Comparison of ENCODE assay signal across 8 cellular contexts in the genomic region with DNA sequence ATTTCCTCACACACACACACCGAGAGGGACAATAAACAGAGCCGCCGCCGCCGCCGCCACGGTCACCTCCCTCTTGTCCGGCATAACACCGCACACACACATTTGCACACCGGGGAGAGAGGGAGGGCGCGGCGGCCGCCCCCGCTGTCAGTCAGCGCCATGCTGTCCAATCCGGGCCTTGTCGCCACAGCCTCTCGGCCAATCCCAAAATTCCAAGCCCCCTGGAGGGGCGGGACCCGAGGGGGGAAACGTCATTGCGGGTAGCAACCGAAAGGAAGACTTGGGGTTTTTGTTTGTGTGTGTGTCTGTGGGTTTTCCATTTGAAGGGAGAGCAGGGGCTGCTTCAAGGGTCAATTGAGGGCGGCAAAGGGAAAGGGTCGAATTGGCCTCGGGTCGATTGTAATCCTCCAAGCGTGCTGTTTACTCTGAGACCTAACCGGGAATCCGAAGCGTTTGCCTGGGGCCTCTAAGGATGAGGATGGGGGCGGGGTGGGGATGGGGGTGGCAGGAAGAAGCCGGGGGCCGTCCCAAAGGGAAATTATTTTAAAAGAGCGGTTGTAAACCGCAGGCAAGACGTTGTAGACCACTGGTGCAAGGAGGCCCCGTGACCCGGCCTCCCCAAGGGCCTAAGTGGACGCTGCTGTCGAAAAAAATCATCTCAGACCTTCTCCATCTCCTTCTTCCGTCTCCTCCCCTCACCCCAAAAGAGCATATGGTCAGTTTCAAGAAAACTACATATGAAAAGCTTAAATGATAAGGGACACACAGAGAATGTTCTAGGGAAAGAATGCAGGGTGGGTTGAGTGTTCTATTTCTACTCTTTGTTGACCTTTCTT. TPM values are rescaled to one million over a fixed set of nuclear protein-coding genes. Genes with fewer than 3 reads are reported as not detected.
DNase-seq lines count a peak whose midpoint lies in the region; ATAC-seq, FAIRE-seq and TF ChIP-seq lines count a peak whose summit lies in the region.

A gene with protein sequence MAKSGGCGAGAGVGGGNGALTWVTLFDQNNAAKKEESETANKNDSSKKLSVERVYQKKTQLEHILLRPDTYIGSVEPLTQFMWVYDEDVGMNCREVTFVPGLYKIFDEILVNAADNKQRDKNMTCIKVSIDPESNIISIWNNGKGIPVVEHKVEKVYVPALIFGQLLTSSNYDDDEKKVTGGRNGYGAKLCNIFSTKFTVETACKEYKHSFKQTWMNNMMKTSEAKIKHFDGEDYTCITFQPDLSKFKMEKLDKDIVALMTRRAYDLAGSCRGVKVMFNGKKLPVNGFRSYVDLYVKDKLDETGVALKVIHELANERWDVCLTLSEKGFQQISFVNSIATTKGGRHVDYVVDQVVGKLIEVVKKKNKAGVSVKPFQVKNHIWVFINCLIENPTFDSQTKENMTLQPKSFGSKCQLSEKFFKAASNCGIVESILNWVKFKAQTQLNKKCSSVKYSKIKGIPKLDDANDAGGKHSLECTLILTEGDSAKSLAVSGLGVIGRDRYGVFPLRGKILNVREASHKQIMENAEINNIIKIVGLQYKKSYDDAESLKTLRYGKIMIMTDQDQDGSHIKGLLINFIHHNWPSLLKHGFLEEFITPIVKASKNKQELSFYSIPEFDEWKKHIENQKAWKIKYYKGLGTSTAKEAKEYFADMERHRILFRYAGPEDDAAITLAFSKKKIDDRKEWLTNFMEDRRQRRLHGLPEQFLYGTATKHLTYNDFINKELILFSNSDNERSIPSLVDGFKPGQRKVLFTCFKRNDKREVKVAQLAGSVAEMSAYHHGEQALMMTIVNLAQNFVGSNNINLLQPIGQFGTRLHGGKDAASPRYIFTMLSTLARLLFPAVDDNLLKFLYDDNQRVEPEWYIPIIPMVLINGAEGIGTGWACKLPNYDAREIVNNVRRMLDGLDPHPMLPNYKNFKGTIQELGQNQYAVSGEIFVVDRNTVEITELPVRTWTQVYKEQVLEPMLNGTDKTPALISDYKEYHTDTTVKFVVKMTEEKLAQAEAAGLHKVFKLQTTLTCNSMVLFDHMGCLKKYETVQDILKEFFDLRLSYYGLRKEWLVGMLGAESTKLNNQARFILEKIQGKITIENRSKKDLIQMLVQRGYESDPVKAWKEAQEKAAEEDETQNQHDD (N-terminal part only) (minus strand): TSS at position 98 of the 836 bp plus-strand sequence. CDS start 610 bp downstream, outside the sequence.

- peak within 1 kb of the TSS; percentile 96 for H3K4me3 Mint-ChIP-seq in astrocyte (ENCODE audit: unreplicated experiment)

- peak; percentile 88 for ATAC-seq in GM18502 (IDR thresholded peaks at IDR 0.05; ENCODE audit: poor library complexity, unreplicated experiment)
- peak; percentile 95 for ATAC-seq in HG02970 (IDR thresholded peaks at IDR 0.05; ENCODE audit: low FRiP score, unreplicated experiment)
- peak; percentile 99 to 100 for ATAC-seq in right cardiac atrium

- peak within 1 kb of the TSS; percentile 85 for H3K4me3 ChIP-seq in astrocyte (ENCODE audit: insufficient read depth, low read depth, low read length)
- peak within 1 kb of the TSS; percentile 90 for H3K4me3 ChIP-seq in right cardiac atrium (ENCODE audit: low read length)
- peak within 1 kb of the TSS; percentile 65 to 93 for H3K4me3 ChIP-seq in uterus

- no peaks in the 10 kb centered on the region for H3K9me3 ChIP-seq in astrocyte (ENCODE audit: insufficient read depth, low read depth, low read length)
- no peaks in the 10 kb centered on the region for H3K9me3 ChIP-seq in right cardiac atrium (ENCODE audit: control insufficient read depth, low read length)
- no peaks in the 10 kb centered on the region for H3K9me3 ChIP-seq in uterus

- H3K4me1 ChIP-seq in astrocyte (ENCODE audit: insufficient read depth, low read length) = peaks cover 16% of the 10 kb centered on the region
- H3K4me1 ChIP-seq in right cardiac atrium (ENCODE audit: control insufficient read depth, insufficient read depth, low read length) = no peaks in the 10 kb centered on the region
- peaks cover 12 to 13% of the 10 kb centered on the region in 2 donors for H3K4me1 ChIP-seq in uterus

- DNase-seq in NCI-H1930 (lab: John Stamatoyannopoulos, UW) (peak; percentile 74 to 79), T-helper 22 cell (ENCODE audit: low read depth) (peak; percentile 88), astrocyte (ENCODE audit: low read depth) (peak; percentile 94), right cardiac atrium (peak; percentile 96 to 98 (median 98)), pulmonary artery endothelial cell (ENCODE audit: low read depth, low spot score) (peak; percentile 82), uterus (peak; percentile 96)

- H2AFZ ChIP-seq in astrocyte (ENCODE audit: low read depth, low read length) = peak within 1 kb of the TSS; percentile 90

- H3K4me1 Mint-ChIP-seq in astrocyte (ENCODE audit: low read depth, unreplicated experiment) = peaks cover 20% of the 10 kb centered on the region

- no peaks in the 10 kb centered on the region for H3K36me3 Mint-ChIP-seq in astrocyte (ENCODE audit: low read depth, unreplicated experiment)

- peaks cover 39% of the 10 kb centered on the region for H3K79me2 ChIP-seq in astrocyte (ENCODE audit: insufficient read depth, low read length)

- WGBS in right cardiac atrium = under 1% methylated on average over 43 of the region's 43 CpGs

- H3K36me3 ChIP-seq in astrocyte (ENCODE audit: insufficient read depth, low read length) (no peaks in the 10 kb centered on the region), uterus (no peaks in the 10 kb centered on the region)

- no peaks in the 10 kb centered on the region for H3K9me3 Mint-ChIP-seq in astrocyte (ENCODE audit: unreplicated experiment)

- H3K4me2 ChIP-seq in astrocyte (ENCODE audit: low read length) = peak within 1 kb of the TSS; percentile 88

- FAIRE-seq in astrocyte (lab: Jason Lieb, UNC) = no peak

- H3K27ac ChIP-seq in astrocyte (ENCODE audit: low read depth, low read length) (peak within 1 kb of the TSS; percentile 94), right cardiac atrium (ENCODE audit: low read length) (peak within 1 kb of the TSS; percentile 96), uterus (peak within 1 kb of the TSS; percentile 97 to 100)

- no peaks in the 10 kb centered on the region for H3K27me3 ChIP-seq in astrocyte (ENCODE audit: insufficient read depth, low read length)
- no peaks in the 10 kb centered on the region for H3K27me3 ChIP-seq in right cardiac atrium (ENCODE audit: control insufficient read depth, insufficient read depth)
- no peaks in the 10 kb centered on the region for H3K27me3 ChIP-seq in uterus

- no peak for TF ChIP-seq CTCF in astrocyte (IDR thresholded peaks at IDR 0.05; ENCODE audit: insufficient read depth, low read depth, low read length)
- no peak for TF ChIP-seq CTCF in uterus (IDR thresholded peaks at IDR 0.05)

- H4K20me1 ChIP-seq in astrocyte (ENCODE audit: insufficient read depth, low read length) = peaks cover 38% of the 10 kb centered on the region

- no peaks in the 10 kb centered on the region for H3K27me3 Mint-ChIP-seq in astrocyte (ENCODE audit: low read depth, unreplicated experiment)

- peak within 1 kb of the TSS; percentile 99 for H3K27ac Mint-ChIP-seq in astrocyte (ENCODE audit: unreplicated experiment)

- intact Hi-C loops in right cardiac atrium (cut with DNase I) (loop anchor here in 2 of 4 donors (5.0 to 10.0 kb wide), 2 partner anchors 117 to 120 kb away; partner anchors contain the start of gene NGLY1 (in 2 of the 2)), uterus (cut with DNase I; ENCODE audit: low total_unique reads) (no loop called here)

- H3K9ac ChIP-seq in astrocyte (ENCODE audit: low read length) = peak within 1 kb of the TSS; percentile 86

- TF ChIP-seq POLR2A in uterus (IDR thresholded peaks at IDR 0.05) = peak; percentile 94 to 99

RNA-seq across cellular contexts. Expression of the gene that starts here (rescaled TPM):
- total RNA-seq in astrocyte (78.6 and 91.4 TPM in 2 replicates), right cardiac atrium (100 to 1,000 TPM in 2 of 4 donors, 10 to 100 TPM in 2; 99.0 to 112 (median 105) TPM), pulmonary artery endothelial cell (91.0 and 105 TPM in 2 replicates), uterus (100 to 1,000 TPM in 2 of 4 donors, 10 to 100 TPM in 2; 56.1 to 274 (median 120) TPM)
- polyA plus RNA-seq in right cardiac atrium = 63.6 TPM

Comparison
In these comparisons a context has a peak if more than half of its experiments do, and no peak if none do; other contexts are left out.
1. Peak in every context shown above with its lines: DNase-seq, ATAC-seq, H3K4me3 ChIP-seq and H3K27ac ChIP-seq.